Comparison of ENCODE assay signal across 10 cellular contexts in genomic region chr19:35612224-35612558, GRCh38. TPM values are rescaled to one million over a fixed set of nuclear protein-coding genes. Genes with fewer than 3 reads are reported as not detected.
DNase-seq lines count a peak whose midpoint lies in the region; ATAC-seq and TF ChIP-seq lines count a peak whose summit lies in the region.
"Had no signal": no experiment of that assay in that cellular context is flagged by ENCODE, and none has a peak within 500 bp of the region (broad histone marks: within the 10 kb centered on the region; RNA-seq: fewer than 3 reads in every experiment).

No MANE protein-coding gene starts in this region.

- peak overlapping the region; percentile 94 for H2AFZ ChIP-seq in mammary epithelial cell (ENCODE audit: low read depth, low read length)

- H3K36me3 ChIP-seq in HUES6 (ENCODE audit: control insufficient read depth, insufficient read depth, low read length) (peaks cover 24% of the 10 kb centered on the region), mammary epithelial cell (ENCODE audit: insufficient read depth, low read length) (no peaks in the 10 kb centered on the region)
- H3K36me3 ChIP-seq: cardiac muscle cell had no signal

- in situ Hi-C loops in mammary epithelial cell (cut with MboI; ENCODE audit: low sequenced_read_pairs in 2 of 2): no loop called here
- in situ Hi-C loops in GM13977 (cut with MboI; ENCODE audit: low pct_unique_long_range_greater_than_20kb, low sequenced_read_pairs, unreplicated experiment): no loop called here

- no peaks in the 10 kb centered on the region; the same call in 1 of the 2 replicates for H3K9me3 ChIP-seq in AG04450 (ENCODE audit: control insufficient read depth, insufficient read depth, low read length)
- peaks cover 14% of the 10 kb centered on the region for H3K9me3 ChIP-seq in HUES6 (ENCODE audit: control insufficient read depth, insufficient read depth, low read depth, low read length)
- peaks cover 3% of the 10 kb centered on the region for H3K9me3 ChIP-seq in mammary epithelial cell (replicated peaks; ENCODE audit: insufficient read depth, low read length)

- H3K4me3 ChIP-seq in AG04450 (ENCODE audit: low read depth, low read length): peak overlapping the region; percentile 50
- H3K4me3 ChIP-seq in HUES6 (ENCODE audit: low read depth, low read length): peak overlapping the region; percentile 77
- peak overlapping the region in 1 of 3 experiments; percentile 74 for H3K4me3 ChIP-seq in mammary epithelial cell (replicated peaks in 1 of 3; ENCODE audit: insufficient read depth in 1 of 3, low read depth in 2 of 3, low read length in 3 of 3)

- H3K79me2 ChIP-seq in mammary epithelial cell (ENCODE audit: insufficient read depth, low read length): peaks cover 5% of the 10 kb centered on the region

- CTCF ChIA-PET in AG04450 (lab: Charles Lee) (interaction anchor here (0.7 kb wide), 1 partner anchor 102 kb away, joined by 3 read pairs; no protein-coding TSS in a partner anchor), mammary epithelial cell (lab: Charles Lee; ENCODE audit: low non-redundant PET) (interaction anchor here (0.7 kb wide), 1 partner anchor 20 kb away, joined by 4 read pairs; no protein-coding TSS in a partner anchor)

- peak overlapping the region; percentile 83 to 98 (median 93) for H3K27ac Mint-ChIP-seq in naive thymus-derived CD8-positive, alpha-beta T cell

- peaks cover 9 to 39% (median 28%) of the 10 kb centered on the region in 4 donors for H3K4me1 Mint-ChIP-seq in naive thymus-derived CD8-positive, alpha-beta T cell

- no peaks in the 10 kb centered on the region for H4K20me1 ChIP-seq in mammary epithelial cell (ENCODE audit: insufficient read depth, low read length)

- peaks cover 6 to 14% (median 8%) of the 10 kb centered on the region in 3 donors for H3K36me3 Mint-ChIP-seq in naive thymus-derived CD8-positive, alpha-beta T cell

- POLR2A ChIA-PET in AG04450 (lab: Yijun Ruan, JAX): interaction anchor here (0.8 kb wide), 1 partner anchor 90 kb away, joined by 3 read pairs; no protein-coding TSS in a partner anchor
- POLR2A ChIA-PET in naive thymus-derived CD8-positive, alpha-beta T cell (lab: Charles Lee): interaction anchor here (1.0 to 4.9 kb wide), 5 partner anchors 10 to 122 kb away, joined by 3 to 24 read pairs (median 8); partner anchors contain the start of gene COX6B1

- dilution Hi-C loops in mammary epithelial cell (cut with HindIII; ENCODE audit: low sequenced_read_pairs): no loop called here

- H3K9me3 Mint-ChIP-seq in naive thymus-derived CD8-positive, alpha-beta T cell: peaks cover 0 to 10% (median 4%) of the 10 kb centered on the region in 9 donors

- H3K27ac ChIP-seq in AG04450 (ENCODE audit: low read depth, low read length) (peak overlapping the region; percentile 2), HUES6 (ENCODE audit: low read depth, low read length) (no peak overlapping the region), mammary epithelial cell (ENCODE audit: insufficient read depth, low read depth, low read length) (peak overlapping the region; percentile 26)
- H3K27ac ChIP-seq: cardiac muscle cell had no signal

- H3K4me1 ChIP-seq in HUES6 (ENCODE audit: control insufficient read depth, insufficient read depth, low read length): no peaks in the 10 kb centered on the region
- H3K4me1 ChIP-seq in mammary epithelial cell (ENCODE audit: insufficient read depth, low read length): peaks cover 4% of the 10 kb centered on the region

- BruUV-seq in mammary epithelial cell (replicated peaks; lab: Mats Ljungman, UMichigan): no TSS peak

- H3K9ac ChIP-seq in HUES6 (ENCODE audit: low read length) (no peak overlapping the region), mammary epithelial cell (ENCODE audit: insufficient read depth, low read length) (no peak overlapping the region)

- DNase-seq in AG04450 (ENCODE audit: low read depth, low spot score): no peak
- DNase-seq in mammary epithelial cell: no peak
- DNase-seq in naive thymus-derived CD8-positive, alpha-beta T cell: no peak
- DNase-seq in NCI-H526 treated with DMSO at 0.1 percent for 48 hours (lab: John Stamatoyannopoulos, UW): no peak
- no peak for DNase-seq in NCI-H2107 (lab: John Stamatoyannopoulos, UW)
- DNase-seq in GM13977 (ENCODE audit: low spot score): no peak

- peak overlapping the region; percentile 85 for H3K4me2 ChIP-seq in mammary epithelial cell (ENCODE audit: insufficient read depth, low read depth, low read length)

- H3K27me3 Mint-ChIP-seq in naive thymus-derived CD8-positive, alpha-beta T cell: no peaks in the 10 kb centered on the region

- peak overlapping the region; percentile 82 to 92 (median 89) for H3K4me3 Mint-ChIP-seq in naive thymus-derived CD8-positive, alpha-beta T cell

- H3K27me3 ChIP-seq in AG04450 (ENCODE audit: control insufficient read depth, insufficient read depth, low read length): no peaks in the 10 kb centered on the region
- no peaks in the 10 kb centered on the region for H3K27me3 ChIP-seq in HUES6 (ENCODE audit: control insufficient read depth, insufficient read depth, low read length)
- H3K27me3 ChIP-seq in mammary epithelial cell (ENCODE audit: insufficient read depth, low read length): no peaks in the 10 kb centered on the region
- H3K27me3 ChIP-seq: cardiac muscle cell had no signal

- intact Hi-C loops in mammary epithelial cell (cut with micrococcal nuclease): loop anchor here (1.0 to 5.0 kb wide), 2 partner anchors 65 to 105 kb away; partner anchors contain the start of gene TMEM147

- no peak for ATAC-seq in naive thymus-derived CD8-positive, alpha-beta T cell
- ATAC-seq in HG03460 (IDR thresholded peaks at IDR 0.05; ENCODE audit: unreplicated experiment): no peak

- WGBS in mammary epithelial cell (ENCODE audit: low coverage, missing lambda C conversion rate): 39% methylated on average over 9 of the region's 9 CpGs

- TF ChIP-seq CTCF in AG04450 (IDR thresholded peaks at IDR 0.05; ENCODE audit: low read depth, low read length) (no peak), mammary epithelial cell (conservative IDR thresholded peaks at IDR 0.05 in 1 of 2, IDR thresholded peaks at IDR 0.05 in 1 of 2; ENCODE audit: extremely low read depth in 1 of 2, insufficient read depth in 1 of 2, low read depth in 1 of 2, low read length in 2 of 2) (no peak), GM13977 (IDR thresholded peaks at IDR 0.05; ENCODE audit: extremely low read depth, insufficient read depth, missing control alignments) (no peak)

RNA-seq across cellular contexts. Expression of gene HAUS5, which starts 0.3 kb away (rescaled TPM):
- polyA plus RNA-seq in AG04450 (2011; rRNA removed) (1.9 and 2.3 TPM in 2 replicates), mammary epithelial cell (8.6 TPM)
- 1.9 and 2.8 TPM in 2 replicates for polyA minus RNA-seq in AG04450 (2011; rRNA and poly(A)+ RNA removed)
- 10 to 100 TPM in 1 of 2 donors, 1 to 10 TPM in 1; 6.5 to 28.0 TPM for total RNA-seq in mammary epithelial cell
- polyA minus RNA-seq in mammary epithelial cell: 57.3 TPM
- total RNA-seq in naive thymus-derived CD8-positive, alpha-beta T cell: 10 to 100 TPM; 27.1 to 29.8 TPM
- 1 to 10 TPM; 6.6 to 7.7 (median 7.2) TPM for polyA plus RNA-seq in naive thymus-derived CD8-positive, alpha-beta T cell

RNA-seq across cellular contexts. Expression of gene RBM42, which starts 16.6 kb away (rescaled TPM):
- polyA plus RNA-seq in AG04450 (2011; rRNA removed) (33.4 and 35.6 TPM in 2 replicates), mammary epithelial cell (49.1 TPM)
- 20.9 and 28.0 TPM in 2 replicates for polyA minus RNA-seq in AG04450 (2011; rRNA and poly(A)+ RNA removed)
- total RNA-seq in mammary epithelial cell: 10 to 100 TPM; 40.2 to 78.5 TPM
- polyA minus RNA-seq in mammary epithelial cell: 35.3 TPM
- 10 to 100 TPM; 55.5 to 56.2 TPM for total RNA-seq in naive thymus-derived CD8-positive, alpha-beta T cell
- 10 to 100 TPM; 54.1 to 59.7 (median 58.0) TPM for polyA plus RNA-seq in naive thymus-derived CD8-positive, alpha-beta T cell

RNA-seq across cellular contexts. Expression of gene PMIS2, which starts 26.2 kb away (rescaled TPM):
- polyA plus RNA-seq in AG04450 (2011; rRNA removed) (not detected in 2 replicates), mammary epithelial cell (not detected)
- not detected in 2 replicates for polyA minus RNA-seq in AG04450 (2011; rRNA and poly(A)+ RNA removed)
- not detected for total RNA-seq in mammary epithelial cell
- polyA minus RNA-seq in mammary epithelial cell: not detected
- total RNA-seq in naive thymus-derived CD8-positive, alpha-beta T cell: not detected
- polyA plus RNA-seq in naive thymus-derived CD8-positive, alpha-beta T cell: not detected
- total RNA-seq: cardiac muscle cell, M059J had no signal
- polyA plus RNA-seq: cardiac muscle cell had no signal

RNA-seq across cellular contexts. Expression of gene ETV2, which starts 29.4 kb away (rescaled TPM):
- polyA plus RNA-seq in AG04450 (2011; rRNA removed): 0.33 and 0.36 TPM in 2 replicates
- not detected in 2 replicates for polyA minus RNA-seq in AG04450 (2011; rRNA and poly(A)+ RNA removed)
- total RNA-seq in mammary epithelial cell: under 1 TPM in 1 of 2 donors, not detected in 1; 0.99 TPM
- polyA plus RNA-seq in mammary epithelial cell: 0.37 TPM
- not detected for polyA minus RNA-seq in mammary epithelial cell
- total RNA-seq in naive thymus-derived CD8-positive, alpha-beta T cell: 1 to 10 TPM in 1 of 2 experiments, under 1 TPM in 1; 0.55 to 1.0 TPM
- polyA plus RNA-seq in naive thymus-derived CD8-positive, alpha-beta T cell: under 1 TPM in 2 of 3 donors, not detected in 1; 0.27 to 0.47 TPM

RNA-seq across cellular contexts. Expression of gene COX6B1, which starts 35.9 kb away (rescaled TPM):
- polyA plus RNA-seq in AG04450 (2011; rRNA removed): 398 and 527 TPM in 2 replicates
- polyA minus RNA-seq in AG04450 (2011; rRNA and poly(A)+ RNA removed): 243 and 345 TPM in 2 replicates
- 100 to 1,000 TPM; 201 to 275 TPM for total RNA-seq in mammary epithelial cell
- polyA plus RNA-seq in mammary epithelial cell: 708 TPM
- polyA minus RNA-seq in mammary epithelial cell: 258 TPM
- 100 to 1,000 TPM; 197 to 212 TPM for total RNA-seq in naive thymus-derived CD8-positive, alpha-beta T cell
- 100 to 1,000 TPM; 824 to 920 (median 852) TPM for polyA plus RNA-seq in naive thymus-derived CD8-positive, alpha-beta T cell
